ENCODE assay signal across 28 cellular contexts in the genomic region with DNA sequence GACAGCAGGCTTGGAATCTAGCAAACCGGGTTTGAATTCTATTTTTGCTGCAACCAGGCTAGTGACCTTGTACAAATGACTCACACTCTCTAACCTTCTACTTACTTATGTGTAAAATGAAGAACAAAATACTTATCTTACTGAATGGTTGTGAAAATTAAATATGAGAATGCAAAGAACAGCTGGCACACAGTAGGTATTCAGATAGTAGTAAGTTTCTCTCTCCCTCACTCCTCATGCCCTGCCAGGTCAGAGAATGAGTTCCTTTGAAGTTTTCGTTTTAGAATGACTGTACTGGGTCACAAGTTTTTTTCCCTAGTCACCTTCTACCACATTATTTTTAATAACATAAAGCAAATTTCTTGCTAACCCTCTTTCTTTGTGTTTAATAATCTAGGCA. TPM values are rescaled to one million over a fixed set of nuclear protein-coding genes. Genes with fewer than 3 reads are reported as not detected.
DNase-seq lines count a peak whose midpoint lies in the region; ATAC-seq, FAIRE-seq and TF ChIP-seq lines count a peak whose summit lies in the region.
"Had no signal": no experiment of that assay in that cellular context is flagged by ENCODE, and none has a peak within 500 bp of the region (broad histone marks: within the 10 kb centered on the region; RNA-seq: fewer than 3 reads in every experiment).

No MANE protein-coding gene starts in this region.

- POLR2A ChIA-PET in HepG2 (lab: Yijun Ruan, JAX) = no interaction called here
- POLR2A ChIA-PET in activated CD4-positive, alpha-beta memory T cell treated with anti-CD3 and anti-CD28 coated beads, Interleukin-2, amount 10 ng/mL, durations not matched to agents 7 days and 5 days (lab: Charles Lee) = no interaction called here

- H3K27me3 Mint-ChIP-seq in activated CD4-positive, alpha-beta memory T cell treated with anti-CD3 and anti-CD28 coated beads, Interleukin-2, amount 10 ng/mL, durations not matched to agents 7 days and 5 days = no peaks in the 10 kb centered on the region
- H3K27me3 Mint-ChIP-seq: CD4-positive, alpha-beta T cell; CD8-positive, alpha-beta memory T cell had no signal

- H3K27ac Mint-ChIP-seq in activated CD4-positive, alpha-beta memory T cell treated with anti-CD3 and anti-CD28 coated beads, Interleukin-2, amount 10 ng/mL, durations not matched to agents 7 days and 5 days = no peak overlapping the region
- H3K27ac Mint-ChIP-seq: CD14-positive monocyte; CD4-positive, alpha-beta T cell; CD8-positive, alpha-beta memory T cell; HFFc6 had no signal

- no peak for FAIRE-seq in HepG2 (lab: Jason Lieb, UNC)
- FAIRE-seq: A549, D721Med, GM12891, GM18507, H54 had no signal

- H3K4me3 ChIP-seq in HepG2 (replicated peaks in 1 of 3; ENCODE audit: insufficient read depth in 1 of 3, low read depth in 2 of 3, low read length in 3 of 3) (no peak overlapping the region), right lobe of liver (no peak overlapping the region)
- H3K4me3 ChIP-seq: A549; BLaER1 treated with 17β-estradiol and CSF1 and Interleukin-3, amounts not matched to agents 10 nM and 100 nM; HAP-1 had no signal

- no peaks in the 10 kb centered on the region for H3K79me2 ChIP-seq in HepG2 (ENCODE audit: insufficient read depth, low read length)

- H3K4me2 ChIP-seq in HepG2 (ENCODE audit: low read depth, low read length) = no peak overlapping the region
- H3K4me2 ChIP-seq: A549; BLaER1 treated with 17β-estradiol and CSF1 and Interleukin-3, amounts not matched to agents 10 nM and 100 nM had no signal

- H3K36me3 ChIP-seq in HepG2 (replicated peaks in 1 of 2; ENCODE audit: control insufficient read depth in 1 of 2, insufficient read depth in 2 of 2, low read length in 2 of 2) (no peaks in the 10 kb centered on the region), right lobe of liver (no peaks in the 10 kb centered on the region)
- H3K36me3 ChIP-seq: BE2C; BLaER1 treated with 17β-estradiol and CSF1 and Interleukin-3, amounts not matched to agents 10 nM and 100 nM; HAP-1 had no signal

- no peak overlapping the region for H3K9ac ChIP-seq in HepG2 (ENCODE audit: insufficient read depth, low read depth, low read length)
- H3K9ac ChIP-seq: BLaER1 treated with 17β-estradiol and CSF1 and Interleukin-3, amounts not matched to agents 10 nM and 100 nM had no signal

- no peaks in the 10 kb centered on the region for H3K9me3 Mint-ChIP-seq in activated CD4-positive, alpha-beta memory T cell treated with anti-CD3 and anti-CD28 coated beads, Interleukin-2, amount 10 ng/mL, durations not matched to agents 7 days and 5 days
- H3K9me3 Mint-ChIP-seq: CD4-positive, alpha-beta T cell; CD8-positive, alpha-beta memory T cell; HFFc6 had no signal

- in situ Hi-C loops in HepG2 (cut with HindIII; ENCODE audit: extremely low pct_ligation_motif_present, low pct_unique_long_range_greater_than_20kb) = no loop called here

- BruUV-seq in HepG2 (replicated peaks; lab: Mats Ljungman, UMichigan) = no TSS peak

- 5% methylated on average over 2 of the region's 2 CpGs for WGBS in HepG2 (ENCODE audit: low lambda C conversion rate)
- WGBS in right lobe of liver (ENCODE audit: insufficient coverage, low coverage, low lambda C conversion rate, missing lambda C conversion rate) = 56% methylated on average over 2 of the region's 2 CpGs

- intact Hi-C loops in HepG2 (cut with micrococcal nuclease; ENCODE audit: unreplicated experiment) (no loop called here), right lobe of liver (cut with DNase I) (no loop called here)

- no peak overlapping the region for H3K27ac ChIP-seq in HepG2 (ENCODE audit: extremely low read length, insufficient read depth, low read length)
- no peak overlapping the region for H3K27ac ChIP-seq in right lobe of liver
- H3K27ac ChIP-seq: A549; BLaER1 treated with 17β-estradiol and CSF1 and Interleukin-3, amounts not matched to agents 10 nM and 100 nM had no signal

- no peak for TF ChIP-seq RAD21 in HepG2 (CRISPR knock-in tag; IDR thresholded peaks at IDR 0.05)

- TF ChIP-seq POLR2A in HepG2 (IDR thresholded peaks at IDR 0.05; ENCODE audit: insufficient read depth in 1 of 2, low read depth in 2 of 2, low read length in 2 of 2) = no peak
- TF ChIP-seq POLR2A in right lobe of liver (IDR thresholded peaks at IDR 0.05) = no peak

- ATAC-seq in HepG2 (no peak), right lobe of liver (no peak), HG03439 (IDR thresholded peaks at IDR 0.05; ENCODE audit: unreplicated experiment) (no peak)
- ATAC-seq: A549 had no signal

- DNase-seq in HepG2 (ENCODE audit: low spot score) (no peak), right lobe of liver (no peak), amniotic epithelial cell (ENCODE audit: low read depth) (peak; percentile 4), iris pigment epithelial cell (ENCODE audit: low read depth) (peak; percentile 4), activated gamma-delta T cell treated with Interleukin-2 at 50 U/mL for 16 hours (no peak)
- no peak for DNase-seq in activated CD4-positive, alpha-beta memory T cell treated with anti-CD3 and anti-CD28 coated beads, Interleukin-2, amount 10 ng/mL, durations not matched to agents 7 days and 5 days
- no peak for DNase-seq in stimulated activated CD4-positive, alpha-beta T cell treated with anti-CD3 and anti-CD28 coated beads, Interleukin-12 subunit alpha, Interleukin-12 subunit beta, amount 100 ng/mL, for 4 hours
- DNase-seq: 8988T; ACHN; AML-193; BE2C; CD4-positive, alpha-beta T cell; CD8-positive, alpha-beta memory T cell; DMS 273 treated with DMSO at 0.1 percent for 48 hours; DMS79; EL; GDM1; GOT3; HFFc6 had no signal

- H3K27me3 ChIP-seq in HepG2 (ENCODE audit: control insufficient read depth in 1 of 2, insufficient read depth in 2 of 2, low read length in 2 of 2) (no peaks in the 10 kb centered on the region), right lobe of liver (no peaks in the 10 kb centered on the region)
- H3K27me3 ChIP-seq: BE2C; BLaER1 treated with 17β-estradiol and CSF1 and Interleukin-3, amounts not matched to agents 10 nM and 100 nM had no signal

- H3K4me3 Mint-ChIP-seq in activated CD4-positive, alpha-beta memory T cell treated with anti-CD3 and anti-CD28 coated beads, Interleukin-2, amount 10 ng/mL, durations not matched to agents 7 days and 5 days = no peak overlapping the region
- H3K4me3 Mint-ChIP-seq: CD14-positive monocyte; CD4-positive, alpha-beta T cell; CD8-positive, alpha-beta memory T cell; HFFc6 had no signal

- no peaks in the 10 kb centered on the region for H3K36me3 Mint-ChIP-seq in activated CD4-positive, alpha-beta memory T cell treated with anti-CD3 and anti-CD28 coated beads, Interleukin-2, amount 10 ng/mL, durations not matched to agents 7 days and 5 days (ENCODE audit: low read depth)

- CTCF ChIA-PET in HepG2 (lab: Yijun Ruan, JAX; ENCODE audit: low intra/inter-chr PET ratio, low total read pairs) = no interaction called here
- CTCF ChIA-PET in activated CD4-positive, alpha-beta memory T cell treated with anti-CD3 and anti-CD28 coated beads, Interleukin-2, amount 10 ng/mL, durations not matched to agents 7 days and 5 days (lab: Charles Lee) = no interaction called here

- no peaks in the 10 kb centered on the region for H3K9me3 ChIP-seq in HepG2 (ENCODE audit: low read length)
- H3K9me3 ChIP-seq in right lobe of liver = no peaks in the 10 kb centered on the region
- H3K9me3 ChIP-seq: A549; BE2C; BLaER1 treated with 17β-estradiol and CSF1 and Interleukin-3, amounts not matched to agents 10 nM and 100 nM; HAP-1 had no signal

- TF ChIP-seq EP300 in HepG2 (IDR thresholded peaks at IDR 0.05; ENCODE audit: low read depth in 2 of 2, low read length in 2 of 2) (no peak), HepG2 (CRISPR knock-in tag; IDR thresholded peaks at IDR 0.05; ENCODE audit: borderline replicate concordance) (no peak)

- H4K20me1 ChIP-seq in HepG2 (ENCODE audit: insufficient read depth, low read length) = no peaks in the 10 kb centered on the region
- H4K20me1 ChIP-seq: BLaER1 treated with 17β-estradiol and CSF1 and Interleukin-3, amounts not matched to agents 10 nM and 100 nM had no signal

- peaks cover 7% of the 10 kb centered on the region for H3K4me1 ChIP-seq in HepG2 (ENCODE audit: insufficient read depth, low read length)
- no peaks in the 10 kb centered on the region for H3K4me1 ChIP-seq in right lobe of liver
- H3K4me1 ChIP-seq: A549; BE2C; BLaER1 treated with 17β-estradiol and CSF1 and Interleukin-3, amounts not matched to agents 10 nM and 100 nM; HAP-1 had no signal

- no peak for TF ChIP-seq CTCF in HepG2 (CRISPR knock-in tag; IDR thresholded peaks at IDR 0.05)
- no peak for TF ChIP-seq CTCF in right lobe of liver (IDR thresholded peaks at IDR 0.05)

- no peak overlapping the region for H2AFZ ChIP-seq in HepG2 (ENCODE audit: low read length)

- H3K4me1 Mint-ChIP-seq in activated CD4-positive, alpha-beta memory T cell treated with anti-CD3 and anti-CD28 coated beads, Interleukin-2, amount 10 ng/mL, durations not matched to agents 7 days and 5 days = no peaks in the 10 kb centered on the region
- H3K4me1 Mint-ChIP-seq: CD14-positive monocyte; CD8-positive, alpha-beta memory T cell had no signal

RNA-seq across cellular contexts. Expression of a gene that starts 33.0 kb away (rescaled TPM):
- total RNA-seq in HepG2 (2016; rRNA removed; fragmentation: Illumina TruSeq; extraction: Trizol) (35.5 and 37.7 TPM in 2 replicates), right lobe of liver (10 to 100 TPM; 29.8 to 34.7 (median 33.1) TPM)
- 44.0 and 52.2 TPM in 2 replicates for total RNA-seq in HepG2 (2016; cell fraction: cytosol; rRNA removed; fragmentation: Illumina TruSeq; extraction: Trizol; ENCODE audit: low read depth)
- 36.2 and 41.7 TPM in 2 replicates for total RNA-seq in HepG2 (2016; cell fraction: insoluble cytoplasmic fraction; rRNA removed; fragmentation: Illumina TruSeq; extraction: Trizol)
- total RNA-seq in HepG2 (2016; cell fraction: membrane; rRNA removed; fragmentation: Illumina TruSeq; extraction: Trizol) = 50.6 and 52.5 TPM in 2 replicates
- total RNA-seq in HepG2 (2016; cell fraction: nucleus; rRNA removed; fragmentation: Illumina TruSeq; extraction: Trizol) = 19.8 and 23.3 TPM in 2 replicates
- polyA plus RNA-seq in HepG2 (2011; rRNA removed) = 23.4 and 24.5 TPM in 2 replicates
- polyA plus RNA-seq in HepG2 (2011; cell fraction: cytosol; rRNA removed) = 12.7 and 14.1 TPM in 2 replicates
- 3.9 and 5.2 TPM in 2 replicates for polyA plus RNA-seq in HepG2 (2011; cell fraction: nucleus; rRNA removed)
- 40.0 and 43.1 TPM in 2 replicates for polyA plus RNA-seq in HepG2 (2012)
- polyA plus RNA-seq in HepG2 (2016; cell fraction: cytosol; fragmentation: Illumina TruSeq; extraction: Trizol; ENCODE audit: low read depth) = 65.0 and 79.1 TPM in 2 replicates
- 46.6 and 50.9 TPM in 2 replicates for polyA plus RNA-seq in HepG2 (2016; cell fraction: insoluble cytoplasmic fraction; fragmentation: Illumina TruSeq; extraction: Trizol; ENCODE audit: low read depth)
- 52.5 and 57.2 TPM in 2 replicates for polyA plus RNA-seq in HepG2 (2016; cell fraction: membrane; fragmentation: Illumina TruSeq; extraction: Trizol; ENCODE audit: low read depth)
- 52.6 and 60.4 TPM in 2 replicates for polyA plus RNA-seq in HepG2 (2016; cell fraction: nucleus; fragmentation: Illumina TruSeq; extraction: Trizol; ENCODE audit: insufficient read depth, low read depth)
- polyA minus RNA-seq in HepG2 (2011; rRNA and poly(A)+ RNA removed; ENCODE audit: low replicate concordance) = 25.6 and 28.4 TPM in 2 replicates
- 13.2 and 14.0 TPM in 2 replicates for polyA minus RNA-seq in HepG2 (2011; cell fraction: cytosol; rRNA and poly(A)+ RNA removed)
- 5.6 and 6.4 TPM in 2 replicates for polyA minus RNA-seq in HepG2 (2011; cell fraction: nucleus; rRNA and poly(A)+ RNA removed)
- 10 to 100 TPM; 37.9 to 39.8 TPM for total RNA-seq in activated CD4-positive, alpha-beta memory T cell treated with anti-CD3 and anti-CD28 coated beads, Interleukin-2, amount 10 ng/mL, durations not matched to agents 7 days and 5 days

Comparison
In these comparisons a context has a peak if more than half of its experiments do, and no peak if none do; other contexts are left out.
1. DNase-seq: peak in amniotic epithelial cell (single experiment) and iris pigment epithelial cell (single experiment); none in HepG2 (single experiment), right lobe of liver (0 of 3), activated gamma-delta T cell treated with Interleukin-2 at 50 U/mL for 16 hours (single experiment), activated CD4-positive, alpha-beta memory T cell treated with anti-CD3 and anti-CD28 coated beads, Interleukin-2, amount 10 ng/mL, durations not matched to agents 7 days and 5 days (single experiment) and stimulated activated CD4-positive, alpha-beta T cell treated with anti-CD3 and anti-CD28 coated beads, Interleukin-12 subunit alpha, Interleukin-12 subunit beta, amount 100 ng/mL, for 4 hours (single experiment).